Comparison of ENCODE assay signal across 10 cellular contexts in genomic region chr2:10404324-10405143, GRCh38. TPM values are rescaled to one million over a fixed set of nuclear protein-coding genes. Genes with fewer than 3 reads are reported as not detected.
A peak's percentile ranks its signal among the peaks of the same experiment; 100 is the strongest.
DNase-seq lines count a peak whose midpoint lies in the region; ATAC-seq and TF ChIP-seq lines count a peak whose summit lies in the region.
"Had no signal": no experiment of that assay in that cellular context is flagged by ENCODE, and none has a peak within 500 bp of the region (broad histone marks: within the 10 kb centered on the region; RNA-seq: fewer than 3 reads in every experiment).

No MANE protein-coding gene starts in this region.

- DNase-seq in Right ventricle myocardium inferior (ENCODE audit: missing footprints) (peak; percentile 58), cardiac septum (ENCODE audit: low spot score) (no peak), endodermal cell (no peak), aorta (peak in 1 of 2 donors; percentile 73)
- no peak for DNase-seq in activated CD4-positive, alpha-beta T cell treated with anti-CD3 and anti-CD28 coated beads, Interleukin-2, amount 50 U/mL, for 4 hours
- DNase-seq: activated CD4-positive, CD25-positive, alpha-beta regulatory T cell treated with anti-CD3 and anti-CD28 coated beads, Interleukin-2, amount 50 U/mL, for 72 hours had no signal

- H3K27ac ChIP-seq in endodermal cell (ENCODE audit: low read depth, low read length) (peak overlapping the region; percentile 1), muscle layer of colon (ENCODE audit: low read depth, low read length) (peak overlapping the region; percentile 91), aorta (ENCODE audit: low read depth in 1 of 2, low read length in 2 of 2) (peak overlapping the region; percentile 68 to 78)

- intact Hi-C loops in Right ventricle myocardium inferior (cut with DNase I) (loop anchor here (5.0 kb wide), 2 partner anchors 167 to 262 kb away; no protein-coding TSS in a partner anchor), cardiac septum (cut with DNase I) (loop anchor here (2.0 to 5.0 kb wide), 4 partner anchors 72 to 262 kb away; partner anchors contain the start of gene HPCAL1), aorta (cut with DNase I) (loop anchor here (1.0 to 5.0 kb wide), 4 partner anchors 43 to 119 kb away; partner anchors contain the start of genes HPCAL1 (in 2 of the 2) and ODC1 (in 1 of the 2))

- H3K9me3 ChIP-seq in endodermal cell (ENCODE audit: control insufficient read depth, low read length) (no peaks in the 10 kb centered on the region), muscle layer of colon (ENCODE audit: low read length) (no peaks in the 10 kb centered on the region), aorta (ENCODE audit: control insufficient read depth, low read length) (no peaks in the 10 kb centered on the region)

- H3K4me1 ChIP-seq in endodermal cell (ENCODE audit: control insufficient read depth, insufficient read depth, low read length), result no peaks in the 10 kb centered on the region
- peaks cover 84% of the 10 kb centered on the region for H3K4me1 ChIP-seq in muscle layer of colon (ENCODE audit: insufficient read depth, low read length)
- peaks cover 0 to 4% of the 10 kb centered on the region in 2 donors for H3K4me1 ChIP-seq in aorta (ENCODE audit: control insufficient read depth in 1 of 2, insufficient read depth in 2 of 2, low read length in 2 of 2)

- H3K4me3 ChIP-seq in endodermal cell (ENCODE audit: low read length) (no peak overlapping the region), muscle layer of colon (ENCODE audit: low read depth in 1 of 2, low read length in 2 of 2) (peak overlapping the region; percentile 4 to 21), aorta (ENCODE audit: low read length in 2 of 2) (no peak overlapping the region)

- ATAC-seq in Right ventricle myocardium inferior (peak; percentile 40), aorta (ENCODE audit: low FRiP score) (peak; percentile 37), GM19397 (IDR thresholded peaks at IDR 0.05; ENCODE audit: unreplicated experiment) (no peak), HG03520 (IDR thresholded peaks at IDR 0.05; ENCODE audit: unreplicated experiment) (no peak)

- no peak overlapping the region for H3K4me3 Mint-ChIP-seq in endodermal cell
- H3K4me3 Mint-ChIP-seq: neural crest cell had no signal

- no peaks in the 10 kb centered on the region for H3K36me3 ChIP-seq in endodermal cell (ENCODE audit: control insufficient read depth, insufficient read depth, low read length)
- no peaks in the 10 kb centered on the region for H3K36me3 ChIP-seq in muscle layer of colon (ENCODE audit: insufficient read depth, low read length)
- H3K36me3 ChIP-seq in aorta (ENCODE audit: control insufficient read depth in 1 of 2, insufficient read depth in 2 of 2, low read length in 1 of 2), result no peaks in the 10 kb centered on the region

- no peak overlapping the region for H3K9ac ChIP-seq in endodermal cell (ENCODE audit: extremely low read depth, low read length, poor library complexity, severe bottlenecking)
- H3K9ac ChIP-seq in muscle layer of colon (ENCODE audit: low read length), result peak overlapping the region; percentile 18

- 83 to 88% methylated on average over 15 to 20 of the region's 20 CpGs for WGBS in endodermal cell (ENCODE audit: insufficient coverage in 1 of 2, insufficient read length in 1 of 2), 2 experiments
- 13 to 18% methylated on average over 20 of the region's 20 CpGs for WGBS in aorta, 2 donors

- no peaks in the 10 kb centered on the region for H3K9me3 Mint-ChIP-seq in endodermal cell
- H3K9me3 Mint-ChIP-seq: neural crest cell had no signal

- H3K27ac Mint-ChIP-seq in endodermal cell, result no peak overlapping the region

- peaks cover 5% of the 10 kb centered on the region for H3K36me3 Mint-ChIP-seq in endodermal cell (ENCODE audit: low read depth)

- H3K27me3 ChIP-seq in endodermal cell (ENCODE audit: control insufficient read depth, insufficient read depth, low read length, poor library complexity, severe bottlenecking), result no peaks in the 10 kb centered on the region
- H3K27me3 ChIP-seq in muscle layer of colon (ENCODE audit: control insufficient read depth in 1 of 2, insufficient read depth in 2 of 2, low read length in 2 of 2), result no peaks in the 10 kb centered on the region
- H3K27me3 ChIP-seq in aorta (ENCODE audit: control insufficient read depth in 1 of 2, insufficient read depth in 2 of 2, low read length in 1 of 2), result no peaks in the 10 kb centered on the region

- H3K4me1 Mint-ChIP-seq in endodermal cell, result peaks cover 17% of the 10 kb centered on the region

- no peak for TF ChIP-seq CTCF in endodermal cell (conservative IDR thresholded peaks at IDR 0.05)

- H3K27me3 Mint-ChIP-seq in endodermal cell (ENCODE audit: insufficient read depth), result peaks cover 5% of the 10 kb centered on the region

RNA-seq across cellular contexts. Expression of gene ODC1, which starts 43.6 kb away (rescaled TPM):
- 37.2 TPM for total RNA-seq in Right ventricle myocardium inferior
- total RNA-seq in cardiac septum, result 58.0 TPM
- 100 to 1,000 TPM; 108 to 152 TPM for total RNA-seq in endodermal cell
- 336 TPM for polyA plus RNA-seq in endodermal cell (2013, experiment 1 of 2)
- polyA plus RNA-seq in endodermal cell (2013, experiment 2 of 2), result 282 TPM
- total RNA-seq in aorta, result 10 to 100 TPM; 21.3 to 46.1 TPM
- 10 to 100 TPM; 31.6 to 45.7 TPM for polyA plus RNA-seq in aorta

Comparison
In these comparisons a context has a peak if more than half of its experiments do, and no peak if none do; other contexts are left out.
1. ATAC-seq: peak in Right ventricle myocardium inferior (single experiment) and aorta (single experiment); none in GM19397 (single experiment) and HG03520 (single experiment).
2. H3K27ac ChIP-seq: peak in every context shown above with its lines; median percentile 91 in muscle layer of colon; 73 in aorta; 1 in endodermal cell.
3. H3K4me3 ChIP-seq: peak in muscle layer of colon (2 of 2); none in endodermal cell (single experiment) and aorta (0 of 2).